In the genomic region with DNA sequence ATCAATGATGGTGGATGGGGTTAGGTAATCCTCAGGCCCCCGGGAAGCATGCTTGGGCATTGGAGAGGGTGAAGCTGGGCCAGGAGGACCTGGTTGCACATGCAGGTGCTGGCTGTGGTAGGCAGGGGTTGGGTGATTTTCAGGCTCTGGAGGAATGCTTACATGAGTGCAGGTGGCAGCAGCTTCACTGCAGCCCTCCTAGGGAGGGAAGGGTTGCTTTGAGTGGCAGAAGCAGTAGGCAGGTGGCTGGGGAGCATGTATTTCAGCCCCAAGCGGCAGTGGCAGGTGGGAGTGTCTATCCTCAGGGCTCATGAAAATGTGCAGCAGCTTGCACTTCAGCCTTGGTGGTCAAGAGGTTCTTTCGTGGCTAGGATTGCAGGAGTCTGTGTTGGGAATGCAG, we compare ENCODE assay signal across 14 cellular contexts.
DNase-seq lines count a peak whose midpoint lies in the region; ATAC-seq and TF ChIP-seq lines count a peak whose summit lies in the region.
"Had no signal": no experiment of that assay in that cellular context is flagged by ENCODE, and none has a peak within 500 bp of the region (broad histone marks: within the 10 kb centered on the region; RNA-seq: fewer than 3 reads in every experiment).

No MANE protein-coding gene starts in this region.

- BruUV-seq in OCI-LY7 (replicated peaks; lab: Mats Ljungman, UMichigan) = no TSS peak

- H3K9me2 ChIP-seq in MM.1S (replicated peaks; ENCODE audit: insufficient read depth, low read length) = no peaks in the 10 kb centered on the region
- H3K9me2 ChIP-seq in OCI-LY7 (ENCODE audit: insufficient read depth, low read length) = no peaks in the 10 kb centered on the region

- H3K27ac Mint-ChIP-seq in natural killer cell treated with Interleukin-12 subunit alpha and Interleukin-12 subunit beta and Interleukin-15 and Interleukin-18, amount 100 ng/mL, for 72 hours = peak overlapping the region; percentile 89 to 99
- H3K27ac Mint-ChIP-seq in natural killer cell = no peak overlapping the region
- H3K27ac Mint-ChIP-seq in activated T-helper 17 cell treated with anti-CD3 and anti-CD28 coated beads, Interleukin-2, amount 50 U/mL, for 72 hours = peak overlapping the region; percentile 98

- H3K36me3 ChIP-seq in MM.1S (replicated peaks; ENCODE audit: insufficient read depth, low read length) = no peaks in the 10 kb centered on the region
- H3K36me3 ChIP-seq in OCI-LY7 (ENCODE audit: insufficient read depth, low read length) = no peaks in the 10 kb centered on the region
- H3K36me3 ChIP-seq: BLaER1 had no signal

- H3K9ac ChIP-seq in MM.1S (ENCODE audit: low read length) = no peak overlapping the region
- H3K9ac ChIP-seq: BLaER1 had no signal

- H4K20me1 ChIP-seq in MM.1S (ENCODE audit: insufficient read depth, low read length) (no peaks in the 10 kb centered on the region), OCI-LY7 (ENCODE audit: insufficient read depth, low read length) (no peaks in the 10 kb centered on the region)
- H4K20me1 ChIP-seq: BLaER1 had no signal

- H3K79me2 ChIP-seq in MM.1S (ENCODE audit: low read length) (no peaks in the 10 kb centered on the region), OCI-LY7 (ENCODE audit: insufficient read depth, low read depth, low read length) (no peaks in the 10 kb centered on the region)

- H3K9me3 ChIP-seq in MM.1S (replicated peaks; ENCODE audit: insufficient read depth, low read length) (no peaks in the 10 kb centered on the region), OCI-LY7 (ENCODE audit: low read length) (no peaks in the 10 kb centered on the region)

- peak overlapping the region; percentile 87 for H3K4me3 Mint-ChIP-seq in natural killer cell treated with Interleukin-12 subunit alpha and Interleukin-12 subunit beta and Interleukin-15 and Interleukin-18, amount 100 ng/mL, for 72 hours
- no peak overlapping the region for H3K4me3 Mint-ChIP-seq in natural killer cell
- peak overlapping the region; percentile 79 for H3K4me3 Mint-ChIP-seq in activated T-helper 17 cell treated with anti-CD3 and anti-CD28 coated beads, Interleukin-2, amount 50 U/mL, for 72 hours

- H3K4me3 ChIP-seq in MM.1S (ENCODE audit: low read length) (no peak overlapping the region), OCI-LY7 (ENCODE audit: low read depth, low read length, poor library complexity, severe bottlenecking) (no peak overlapping the region)
- H3K4me3 ChIP-seq: BLaER1 had no signal

- H3K27me3 ChIP-seq in MM.1S (replicated peaks; ENCODE audit: insufficient read depth, low read length) = no peaks in the 10 kb centered on the region
- H3K27me3 ChIP-seq: BLaER1 had no signal

- CTCF ChIA-PET in OCI-LY7 (lab: Charles Lee; ENCODE audit: unreplicated experiment) = no interaction called here

- H2AFZ ChIP-seq in MM.1S (ENCODE audit: low read length) = no peak overlapping the region
- H2AFZ ChIP-seq in OCI-LY7 (ENCODE audit: low read length) = no peak overlapping the region

- ATAC-seq in natural killer cell treated with Interleukin-12 subunit alpha and Interleukin-12 subunit beta and Interleukin-15 and Interleukin-18, amount 100 ng/mL, for 72 hours = no peak
- ATAC-seq in natural killer cell (no peak), GM21423 (IDR thresholded peaks at IDR 0.05; ENCODE audit: unreplicated experiment) (no peak)
- no peak for ATAC-seq in activated T-helper 17 cell treated with anti-CD3 and anti-CD28 coated beads, Interleukin-2, amount 50 U/mL, for 72 hours (replicated peaks)

- TF ChIP-seq CTCF in natural killer cell (IDR thresholded peaks at IDR 0.05) = no peak
- TF ChIP-seq CTCF in MM.1S (IDR thresholded peaks at IDR 0.05; ENCODE audit: low read length) = no peak
- TF ChIP-seq CTCF in OCI-LY7 (conservative IDR thresholded peaks at IDR 0.05; ENCODE audit: low read length) = no peak

- POLR2A ChIA-PET in OCI-LY7 (lab: Charles Lee) = no interaction called here

- H3K9me3 Mint-ChIP-seq in natural killer cell treated with Interleukin-12 subunit alpha and Interleukin-12 subunit beta and Interleukin-15 and Interleukin-18, amount 100 ng/mL, for 72 hours = peaks cover 5% of the 10 kb centered on the region
- H3K9me3 Mint-ChIP-seq in natural killer cell = no peaks in the 10 kb centered on the region
- H3K9me3 Mint-ChIP-seq in activated T-helper 17 cell treated with anti-CD3 and anti-CD28 coated beads, Interleukin-2, amount 50 U/mL, for 72 hours = no peaks in the 10 kb centered on the region

- peaks cover 6 to 11% of the 10 kb centered on the region in 2 donors for H3K27me3 Mint-ChIP-seq in natural killer cell treated with Interleukin-12 subunit alpha and Interleukin-12 subunit beta and Interleukin-15 and Interleukin-18, amount 100 ng/mL, for 72 hours
- peaks cover 9 to 10% of the 10 kb centered on the region in 2 donors for H3K27me3 Mint-ChIP-seq in natural killer cell (ENCODE audit: low read depth in 2 of 2)
- H3K27me3 Mint-ChIP-seq in activated T-helper 17 cell treated with anti-CD3 and anti-CD28 coated beads, Interleukin-2, amount 50 U/mL, for 72 hours = peaks cover 24% of the 10 kb centered on the region

- no peak overlapping the region for H3K4me2 ChIP-seq in MM.1S (ENCODE audit: low read depth, low read length)
- no peak overlapping the region for H3K4me2 ChIP-seq in OCI-LY7 (ENCODE audit: low read length)
- H3K4me2 ChIP-seq: BLaER1 had no signal

- H3K4me1 ChIP-seq in MM.1S (ENCODE audit: low read length) (peaks cover 34% of the 10 kb centered on the region), OCI-LY7 (ENCODE audit: insufficient read depth, low read length, poor library complexity, severe bottlenecking) (peaks cover 30% of the 10 kb centered on the region)

- no peak overlapping the region for H3K27ac ChIP-seq in MM.1S (ENCODE audit: low read length)
- no peak overlapping the region for H3K27ac ChIP-seq in OCI-LY7 (ENCODE audit: low read depth, low read length, poor library complexity, severe bottlenecking)
- H3K27ac ChIP-seq: BLaER1 had no signal

- peaks cover 10% of the 10 kb centered on the region for H3K36me3 Mint-ChIP-seq in natural killer cell treated with Interleukin-12 subunit alpha and Interleukin-12 subunit beta and Interleukin-15 and Interleukin-18, amount 100 ng/mL, for 72 hours
- H3K36me3 Mint-ChIP-seq in natural killer cell = no peaks in the 10 kb centered on the region
- peaks cover 9% of the 10 kb centered on the region for H3K36me3 Mint-ChIP-seq in activated T-helper 17 cell treated with anti-CD3 and anti-CD28 coated beads, Interleukin-2, amount 50 U/mL, for 72 hours (ENCODE audit: low read depth)

- H3F3A ChIP-seq in MM.1S (ENCODE audit: insufficient read depth, low read length) = peaks cover 21% of the 10 kb centered on the region

- intact Hi-C loops in natural killer cell (cut with micrococcal nuclease) = no loop called here
- intact Hi-C loops in OCI-LY7 (cut with micrococcal nuclease; ENCODE audit: unreplicated experiment) = no loop called here

- H3K4me1 Mint-ChIP-seq in natural killer cell treated with Interleukin-12 subunit alpha and Interleukin-12 subunit beta and Interleukin-15 and Interleukin-18, amount 100 ng/mL, for 72 hours (ENCODE audit: low read depth in 2 of 2) = peaks cover 66 to 74% of the 10 kb centered on the region in 2 donors
- H3K4me1 Mint-ChIP-seq in natural killer cell = peaks cover 27 to 36% of the 10 kb centered on the region in 2 donors
- peaks cover 18% of the 10 kb centered on the region for H3K4me1 Mint-ChIP-seq in activated T-helper 17 cell treated with anti-CD3 and anti-CD28 coated beads, Interleukin-2, amount 50 U/mL, for 72 hours

- no peak for DNase-seq in natural killer cell treated with Interleukin-12 subunit alpha and Interleukin-12 subunit beta and Interleukin-15 and Interleukin-18, amount 100 ng/mL, for 72 hours (ENCODE audit: low spot score)
- DNase-seq in natural killer cell (no peak), MM.1S (peak; percentile 20), T-helper 9 cell (no peak), OCI-LY7 (ENCODE audit: low spot score) (no peak)
- DNase-seq: DMS153, HCEC 1CT, NCI-H1436, NCI-H2029 treated with DMSO at 0.1 percent for 48 hours, NCI-H526, SHP77 treated with DMSO at 0.1 percent for 48 hours had no signal

Comparison
In these comparisons a context has a peak if more than half of its experiments do, and no peak if none do; other contexts are left out.
1. H3K27ac Mint-ChIP-seq: peak in natural killer cell treated with Interleukin-12 subunit alpha and Interleukin-12 subunit beta and Interleukin-15 and Interleukin-18, amount 100 ng/mL, for 72 hours (2 of 2) and activated T-helper 17 cell treated with anti-CD3 and anti-CD28 coated beads, Interleukin-2, amount 50 U/mL, for 72 hours (single experiment); none in natural killer cell (0 of 2).